19 cellular contexts compared by ENCODE assay signal in the genomic region with DNA sequence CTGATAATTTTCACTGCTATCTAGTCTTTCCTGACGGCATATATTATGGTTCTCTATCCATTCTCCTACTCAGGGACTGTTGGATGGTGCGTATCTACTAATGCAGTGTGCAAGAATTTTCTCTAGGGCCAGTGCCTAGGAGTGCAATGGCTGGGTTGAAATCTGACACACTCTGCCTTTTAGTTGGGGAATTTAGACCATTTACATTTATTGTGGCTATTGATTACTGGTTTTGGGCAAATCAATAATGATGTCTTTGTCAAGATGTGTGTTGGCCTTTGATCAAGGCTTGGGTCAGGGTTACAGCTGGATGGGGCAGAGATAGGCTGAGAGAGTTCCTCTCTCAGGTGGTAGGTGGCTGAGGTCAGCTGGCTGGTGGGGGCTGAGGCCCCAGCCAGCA. TPM values are rescaled to one million over a fixed set of nuclear protein-coding genes. Genes with fewer than 3 reads are reported as not detected.
A peak's percentile ranks its signal among the peaks of the same experiment; 100 is the strongest.
DNase-seq lines count a peak whose midpoint lies in the region; ATAC-seq lines count a peak whose summit lies in the region.
"Had no signal": no experiment of that assay in that cellular context is flagged by ENCODE, and none has a peak within 500 bp of the region (broad histone marks: within the 10 kb centered on the region; RNA-seq: fewer than 3 reads in every experiment).

No MANE protein-coding gene starts in this region.

- H3K23ac ChIP-seq in neuronal stem cell (ENCODE audit: low read depth, low read length, poor library complexity): no peak overlapping the region

- no peaks in the 10 kb centered on the region for H3K9me2 ChIP-seq in Karpas-422 (replicated peaks; ENCODE audit: insufficient read depth, low read length)

- H3K9ac ChIP-seq in BLaER1 treated with 17β-estradiol and CSF1 and Interleukin-3, amounts not matched to agents 10 nM and 100 nM: no peak overlapping the region
- H3K9ac ChIP-seq in Karpas-422 (ENCODE audit: low read length) (no peak overlapping the region), neuronal stem cell (ENCODE audit: low read depth, low read length, poor library complexity) (peak overlapping the region; percentile 39)

- H4K20me1 ChIP-seq in BLaER1 treated with 17β-estradiol and CSF1 and Interleukin-3, amounts not matched to agents 10 nM and 100 nM: peaks cover 0 to 9% (median 0%) of the 10 kb centered on the region in 11 experiments; a peak in 4 of 22 replicates
- no peaks in the 10 kb centered on the region for H4K20me1 ChIP-seq in Karpas-422 (ENCODE audit: insufficient read depth, low read depth, low read length)

- peaks cover 22 to 32% (median 26%) of the 10 kb centered on the region in 11 experiments for H3K9me3 ChIP-seq in BLaER1 treated with 17β-estradiol and CSF1 and Interleukin-3, amounts not matched to agents 10 nM and 100 nM (replicated peaks in 1 of 11)
- H3K9me3 ChIP-seq in Karpas-422 (ENCODE audit: low read length) (peaks cover 13% of the 10 kb centered on the region), neuronal stem cell (replicated peaks in 1 of 2; ENCODE audit: control insufficient read depth in 2 of 2, insufficient read depth in 1 of 2, low read depth in 1 of 2, low read length in 2 of 2) (no peaks in the 10 kb centered on the region)

- peak overlapping the region; percentile 44 for H4K8ac ChIP-seq in neuronal stem cell (ENCODE audit: low read depth, low read length)

- no peak overlapping the region for H3K4ac ChIP-seq in neuronal stem cell (ENCODE audit: low read length)

- no peaks in the 10 kb centered on the region for H3K79me1 ChIP-seq in neuronal stem cell (ENCODE audit: low read depth, low read length)

- H3K4me3 ChIP-seq in BLaER1 treated with 17β-estradiol and CSF1 and Interleukin-3, amounts not matched to agents 10 nM and 100 nM: 0 out of 20 replicates have a peak overlapping the region, but pooled peaks of 1 of the 10 experiments have one; percentile 20
- H3K4me3 ChIP-seq in Karpas-422 (ENCODE audit: low read length) (no peak overlapping the region), neuronal stem cell (ENCODE audit: low read length in 2 of 2) (no peak overlapping the region)
- H3K4me3 ChIP-seq: GM12878, GM23338 had no signal

- no peak overlapping the region for H4K91ac ChIP-seq in neuronal stem cell (ENCODE audit: low read depth, low read length, poor library complexity)

- no peak overlapping the region for H2BK15ac ChIP-seq in neuronal stem cell (ENCODE audit: low read length)

- H2AK5ac ChIP-seq in neuronal stem cell (ENCODE audit: low read depth, low read length): no peak overlapping the region

- no peak overlapping the region for H2BK12ac ChIP-seq in neuronal stem cell (ENCODE audit: low read length)

- no peak for ATAC-seq in HG03108 (IDR thresholded peaks at IDR 0.05; ENCODE audit: unreplicated experiment)
- no peak for ATAC-seq in HG03175 (IDR thresholded peaks at IDR 0.05; ENCODE audit: unreplicated experiment)
- ATAC-seq: GM12878, GM23338 had no signal

- no peaks in the 10 kb centered on the region for H3K27me3 ChIP-seq in BLaER1 treated with 17β-estradiol and CSF1 and Interleukin-3, amounts not matched to agents 10 nM and 100 nM
- H3K27me3 ChIP-seq in Karpas-422 (ENCODE audit: low read length) (no peaks in the 10 kb centered on the region), neuronal stem cell (ENCODE audit: control insufficient read depth in 3 of 3, insufficient read depth in 3 of 3, low read depth in 1 of 3, low read length in 3 of 3) (no peaks in the 10 kb centered on the region)

- no peak overlapping the region for H3K14ac ChIP-seq in neuronal stem cell (ENCODE audit: low read length)

- no peak overlapping the region for H2AFZ ChIP-seq in Karpas-422 (ENCODE audit: low read length)
- no peak overlapping the region for H2AFZ ChIP-seq in neuronal stem cell (ENCODE audit: low read length)
- H2AFZ ChIP-seq: GM23338 had no signal

- no peak overlapping the region for H3K18ac ChIP-seq in neuronal stem cell (ENCODE audit: low read length)

- peak overlapping the region in 7 of 11 experiments; percentile 74 to 94 (median 90); a peak in 14 of 22 replicates for H3K4me2 ChIP-seq in BLaER1 treated with 17β-estradiol and CSF1 and Interleukin-3, amounts not matched to agents 10 nM and 100 nM
- no peak overlapping the region for H3K4me2 ChIP-seq in Karpas-422 (ENCODE audit: low read depth, low read length, poor library complexity, severe bottlenecking)
- H3K4me2 ChIP-seq in neuronal stem cell (ENCODE audit: insufficient read depth, low read length, poor library complexity, severe bottlenecking): no peak overlapping the region
- H3K4me2 ChIP-seq: GM23338 had no signal

- H2BK120ac ChIP-seq in neuronal stem cell (ENCODE audit: low read depth, low read length): no peak overlapping the region

- no CpG with 5 or more reads among the region's 2 CpGs for WGBS in neuronal stem cell (ENCODE audit: extremely low coverage in 2 of 2, insufficient read length in 2 of 2, insufficient replicate concordance in 1 of 2), 2 donors

- no peak overlapping the region for H2BK5ac ChIP-seq in neuronal stem cell (ENCODE audit: low read length)

- H3K36me3 ChIP-seq in BLaER1 treated with 17β-estradiol and CSF1 and Interleukin-3, amounts not matched to agents 10 nM and 100 nM: 0 out of 22 replicates have a peak, but pooled peaks cover 0 to 4% (median 0%) of the 10 kb centered on the region in 11 experiments
- H3K36me3 ChIP-seq in Karpas-422 (ENCODE audit: insufficient read depth, low read length) (peaks cover 9% of the 10 kb centered on the region; the same call in 1 of the 2 replicates), neuronal stem cell (replicated peaks in 1 of 2; ENCODE audit: control insufficient read depth in 2 of 2, insufficient read depth in 2 of 2, low read length in 2 of 2) (no peaks in the 10 kb centered on the region)

- no peaks in the 10 kb centered on the region for H3K79me2 ChIP-seq in Karpas-422 (ENCODE audit: low read length)

- peaks cover 39 to 65% (median 52%) of the 10 kb centered on the region in 10 experiments for H3K4me1 ChIP-seq in BLaER1 treated with 17β-estradiol and CSF1 and Interleukin-3, amounts not matched to agents 10 nM and 100 nM
- H3K4me1 ChIP-seq in Karpas-422 (ENCODE audit: low read length): peaks cover 53% of the 10 kb centered on the region
- H3K4me1 ChIP-seq in neuronal stem cell (ENCODE audit: control insufficient read depth in 2 of 2, insufficient read depth in 1 of 2, low read depth in 1 of 2, low read length in 2 of 2): peaks cover 0 to 7% of the 10 kb centered on the region in 2 donors

- H3K27ac ChIP-seq in BLaER1 treated with 17β-estradiol and CSF1 and Interleukin-3, amounts not matched to agents 10 nM and 100 nM: peak overlapping the region in 6 of 11 experiments; percentile 86 to 96 (median 90); a peak in 9 of 22 replicates
- peak overlapping the region; percentile 99 for H3K27ac ChIP-seq in Karpas-422 (ENCODE audit: low read length)
- no peak overlapping the region for H3K27ac ChIP-seq in neuronal stem cell (replicated peaks; ENCODE audit: low read length)

- DNase-seq in Karpas-422: no peak
- no peak for DNase-seq in neuronal stem cell (ENCODE audit: low spot score)
- DNase-seq in foreskin melanocyte: no peak
- DNase-seq: CD4-positive, alpha-beta T cell; CD8-positive, alpha-beta memory T cell; DMS 273 treated with DMSO at 0.1 percent for 48 hours; DMS79; EL; GDM1; H9; HFFc6 had no signal

RNA-seq across cellular contexts. Expression of gene NPTX2, which starts 21.8 kb away (rescaled TPM):
- total RNA-seq in Karpas-422 (2014; rRNA removed; shearing (Covaris generic); ENCODE audit: low replicate concordance): not detected in 2 replicates
- polyA plus RNA-seq in neuronal stem cell (2013, experiment 1 of 2): 9.2 TPM
- polyA plus RNA-seq in neuronal stem cell (2013, experiment 2 of 2): 8.8 TPM
- total RNA-seq: A172; CD4-positive, alpha-beta T cell; CD8-positive, alpha-beta memory T cell; GM12878; H4; HFFc6 had no signal
- polyA plus RNA-seq: CD14-positive monocyte had no signal

Comparison
In these comparisons a context has a peak if more than half of its experiments do, and no peak if none do; other contexts are left out.
1. H3K4me2 ChIP-seq: peak in BLaER1 treated with 17β-estradiol and CSF1 and Interleukin-3, amounts not matched to agents 10 nM and 100 nM (7 of 11); none in Karpas-422 (single experiment) and neuronal stem cell (single experiment).